Comparison of ENCODE assay signal across 22 cellular contexts in genomic region chr14:103726474-103726873, GRCh38. TPM values are rescaled to one million over a fixed set of nuclear protein-coding genes. Genes with fewer than 3 reads are reported as not detected.
A peak's percentile ranks its signal among the peaks of the same experiment; 100 is the strongest.
DNase-seq lines count a peak whose midpoint lies in the region; ATAC-seq and TF ChIP-seq lines count a peak whose summit lies in the region.
"Had no signal": no experiment of that assay in that cellular context is flagged by ENCODE, and none has a peak within 500 bp of the region (broad histone marks: within the 10 kb centered on the region; RNA-seq: fewer than 3 reads in every experiment).

No MANE protein-coding gene starts in this region.

- POLR2A ChIA-PET in MCF 10A (lab: Yijun Ruan, JAX) = no interaction called here

- no TSS peak for BruUV-seq in MCF 10A (replicated peaks; lab: Mats Ljungman, UMichigan)

- no peaks in the 10 kb centered on the region for H3K9me3 ChIP-seq in WERI-Rb-1 (ENCODE audit: severe bottlenecking)
- no peaks in the 10 kb centered on the region for H3K9me3 ChIP-seq in esophagus muscularis mucosa
- no peaks in the 10 kb centered on the region for H3K9me3 ChIP-seq in osteoblast (ENCODE audit: low read depth, low read length)
- H3K9me3 ChIP-seq: BLaER1 had no signal

- H3K27ac Mint-ChIP-seq in MCF 10A (ENCODE audit: low read depth, unreplicated experiment) = no peak overlapping the region
- H3K27ac Mint-ChIP-seq: CD4-positive, alpha-beta T cell; GM23338; IgD-negative memory B cell had no signal

- TF ChIP-seq POLR2A in esophagus muscularis mucosa (IDR thresholded peaks at IDR 0.05; ENCODE audit: low read depth) = no peak

- intact Hi-C loops in esophagus muscularis mucosa (cut with DNase I) (no loop called here), MCF 10A (cut with micrococcal nuclease) (no loop called here)

- DNase-seq in WERI-Rb-1 = peak; percentile 31
- no peak for DNase-seq in esophagus muscularis mucosa (ENCODE audit: extremely low spot score)
- DNase-seq in osteoblast (ENCODE audit: insufficient read length, low spot score, missing footprints) = peak; percentile 60
- DNase-seq in MCF 10A (ENCODE audit: unreplicated experiment) = no peak
- no peak for DNase-seq in foreskin keratinocyte
- DNase-seq: CD4-positive, alpha-beta T cell; HCEC 1CT; NCI-H1048; NCI-H1417 treated with DMSO at 0.1 percent for 48 hours; NCI-H1694 treated with DMSO at 0.1 percent for 48 hours; NCI-H2081; NCI-H2227 treated with DMSO at 0.1 percent for 48 hours; NCI-H526 treated with DMSO at 0.1 percent for 48 hours; RPMI8226; SHP77 treated with DMSO at 0.1 percent for 48 hours had no signal

- H3K36me3 ChIP-seq in WERI-Rb-1 = peaks cover 26% of the 10 kb centered on the region
- peaks cover 17 to 58% (median 43%) of the 10 kb centered on the region in 4 donors for H3K36me3 ChIP-seq in esophagus muscularis mucosa
- peaks cover 20% of the 10 kb centered on the region for H3K36me3 ChIP-seq in osteoblast (ENCODE audit: insufficient read depth, low read length)

- H4K20me1 ChIP-seq in osteoblast (ENCODE audit: insufficient read depth, low read length) = peaks cover 27% of the 10 kb centered on the region

- no peak overlapping the region for H3K4me3 Mint-ChIP-seq in MCF 10A (ENCODE audit: unreplicated experiment)
- H3K4me3 Mint-ChIP-seq: CD4-positive, alpha-beta T cell; GM23338; IgD-negative memory B cell had no signal

- no peaks in the 10 kb centered on the region for H3K9me3 Mint-ChIP-seq in MCF 10A (ENCODE audit: unreplicated experiment)
- H3K9me3 Mint-ChIP-seq: CD4-positive, alpha-beta T cell; GM23338; IgD-negative memory B cell had no signal

- peaks cover 30% of the 10 kb centered on the region for H3K36me3 Mint-ChIP-seq in MCF 10A (ENCODE audit: insufficient read depth, unreplicated experiment)

- H3K4me3 ChIP-seq in WERI-Rb-1 (ENCODE audit: low read depth, low read length) (no peak overlapping the region), esophagus muscularis mucosa (no peak overlapping the region), osteoblast (ENCODE audit: insufficient read depth, low read length) (no peak overlapping the region)
- H3K4me3 ChIP-seq: BLaER1, GM23338 had no signal

- TF ChIP-seq CTCF in C4-2B (conservative IDR thresholded peaks at IDR 0.05) (no peak), WERI-Rb-1 (IDR thresholded peaks at IDR 0.05; ENCODE audit: low read depth, low read length) (no peak), esophagus muscularis mucosa (IDR thresholded peaks at IDR 0.05) (no peak), osteoblast (IDR thresholded peaks at IDR 0.05; ENCODE audit: extremely low read depth, low read depth, low read length) (no peak), MCF 10A (IDR thresholded peaks at IDR 0.05; ENCODE audit: unreplicated experiment) (no peak), foreskin keratinocyte (conservative IDR thresholded peaks at IDR 0.05) (no peak)

- WGBS in esophagus muscularis mucosa = 97% methylated on average over 5 of the region's 18 CpGs

- peaks cover 13% of the 10 kb centered on the region for H3K4me1 Mint-ChIP-seq in MCF 10A (ENCODE audit: insufficient read depth, unreplicated experiment)

- H2AFZ ChIP-seq in osteoblast (ENCODE audit: low read length) = no peak overlapping the region
- H2AFZ ChIP-seq: GM23338 had no signal

- peaks cover 63% of the 10 kb centered on the region for H3K79me2 ChIP-seq in osteoblast (ENCODE audit: insufficient read depth, low read length)

- H3K27ac ChIP-seq in C4-2B (peak overlapping the region; percentile 96), WERI-Rb-1 (no peak overlapping the region), esophagus muscularis mucosa (replicated peaks in 1 of 4) (peak overlapping the region in 3 of 4 donors; percentile 85 to 90 (median 87)), osteoblast (ENCODE audit: low read depth, low read length) (no peak overlapping the region), foreskin keratinocyte (no peak overlapping the region)
- H3K27ac ChIP-seq: BLaER1, HL-60, KMS-11 had no signal

- CTCF ChIA-PET in MCF 10A (lab: Yijun Ruan, JAX) = no interaction called here

- H3K27me3 Mint-ChIP-seq in MCF 10A (ENCODE audit: insufficient read depth, unreplicated experiment) = no peaks in the 10 kb centered on the region
- H3K27me3 Mint-ChIP-seq: CD4-positive, alpha-beta T cell; IgD-negative memory B cell had no signal

- H3K4me1 ChIP-seq in esophagus muscularis mucosa = peaks cover 46 to 86% (median 74%) of the 10 kb centered on the region in 4 donors
- peaks cover 11% of the 10 kb centered on the region for H3K4me1 ChIP-seq in osteoblast (ENCODE audit: insufficient read depth, low read length)
- H3K4me1 ChIP-seq in foreskin keratinocyte = no peaks in the 10 kb centered on the region
- H3K4me1 ChIP-seq: BLaER1 had no signal

- ATAC-seq in HG02798 (IDR thresholded peaks at IDR 0.05; ENCODE audit: poor library complexity, unreplicated experiment) (no peak), foreskin keratinocyte (no peak)

- no peak overlapping the region for H3K4me2 ChIP-seq in osteoblast (ENCODE audit: insufficient read depth, low read length)
- H3K4me2 ChIP-seq: BLaER1, GM23338, KMS-11 had no signal

- H3K27me3 ChIP-seq in WERI-Rb-1 (ENCODE audit: insufficient read depth, low read depth, severe bottlenecking) (no peaks in the 10 kb centered on the region), esophagus muscularis mucosa (no peaks in the 10 kb centered on the region), osteoblast (ENCODE audit: insufficient read depth, low read length) (no peaks in the 10 kb centered on the region), foreskin keratinocyte (no peaks in the 10 kb centered on the region)
- H3K27me3 ChIP-seq: BLaER1 had no signal

- TF ChIP-seq EP300 in esophagus muscularis mucosa (IDR thresholded peaks at IDR 0.05) = no peak

RNA-seq across cellular contexts. Expression of gene ZFYVE21, which starts 10.9 kb away (rescaled TPM):
- total RNA-seq in esophagus muscularis mucosa = 100 to 1,000 TPM; 121 to 180 (median 156) TPM
- total RNA-seq in osteoblast = 36.9 and 39.8 TPM in 2 replicates
- 28.6 and 35.5 TPM in 2 replicates for total RNA-seq in MCF 10A (2022)
- 61.4 and 68.0 TPM in 2 replicates for total RNA-seq in foreskin keratinocyte
- 74.5 and 79.5 TPM in 2 replicates for polyA plus RNA-seq in foreskin keratinocyte

RNA-seq across cellular contexts. Expression of gene XRCC3, which starts 11.2 kb away (rescaled TPM):
- total RNA-seq in esophagus muscularis mucosa = 1 to 10 TPM; 1.6 to 5.4 (median 2.1) TPM
- 4.3 and 5.0 TPM in 2 replicates for total RNA-seq in osteoblast
- 9.4 and 17.5 TPM in 2 replicates for total RNA-seq in MCF 10A (2022)
- total RNA-seq in foreskin keratinocyte = 33.9 and 41.5 TPM in 2 replicates
- 28.0 and 38.8 TPM in 2 replicates for polyA plus RNA-seq in foreskin keratinocyte

Comparison
In these comparisons a context has a peak if more than half of its experiments do, and no peak if none do; other contexts are left out.
1. H3K27ac ChIP-seq: peak in C4-2B (single experiment) and esophagus muscularis mucosa (3 of 4); none in WERI-Rb-1 (single experiment), osteoblast (single experiment) and foreskin keratinocyte (single experiment).
2. DNase-seq: peak in WERI-Rb-1 (single experiment) and osteoblast (single experiment); none in esophagus muscularis mucosa (single experiment), MCF 10A (single experiment) and foreskin keratinocyte (0 of 2).